ENCODE assay signal across 16 cellular contexts in genomic region chr6:15433517-15433874, GRCh38.
A peak's percentile ranks its signal among the peaks of the same experiment; 100 is the strongest.
DNase-seq lines count a peak whose midpoint lies in the region; ATAC-seq and TF ChIP-seq lines count a peak whose summit lies in the region.
"Had no signal": no experiment of that assay in that cellular context is flagged by ENCODE, and none has a peak within 500 bp of the region (broad histone marks: within the 10 kb centered on the region; RNA-seq: fewer than 3 reads in every experiment).

No MANE protein-coding gene starts in this region.

- peak overlapping the region in 2 of 3 donors; percentile 12 to 39 for H3K27ac Mint-ChIP-seq in CD4-positive, CD25-positive, alpha-beta regulatory T cell
- peak overlapping the region; percentile 81 for H3K27ac Mint-ChIP-seq in activated CD4-positive, alpha-beta memory T cell treated with anti-CD3 and anti-CD28 coated beads, Interleukin-2, amount 10 ng/mL, durations not matched to agents 7 days and 5 days
- H3K27ac Mint-ChIP-seq in glutamatergic neuron (ENCODE audit: unreplicated experiment), result peak overlapping the region; percentile 56

- no peaks in the 10 kb centered on the region for H3K27me3 Mint-ChIP-seq in CD4-positive, CD25-positive, alpha-beta regulatory T cell
- no peaks in the 10 kb centered on the region for H3K27me3 Mint-ChIP-seq in activated CD4-positive, alpha-beta memory T cell treated with anti-CD3 and anti-CD28 coated beads, Interleukin-2, amount 10 ng/mL, durations not matched to agents 7 days and 5 days
- H3K27me3 Mint-ChIP-seq in glutamatergic neuron (ENCODE audit: unreplicated experiment), result peaks cover 4% of the 10 kb centered on the region
- H3K27me3 Mint-ChIP-seq: IgD-negative memory B cell, type B pancreatic cell had no signal

- H3K4me3 ChIP-seq in A673 (ENCODE audit: low read depth, low read length, poor library complexity, severe bottlenecking), result no peak overlapping the region
- H3K4me3 ChIP-seq in CD4-positive, CD25-positive, alpha-beta regulatory T cell (ENCODE audit: low read depth, low read length), result peak overlapping the region; percentile 23
- H3K4me3 ChIP-seq: lung, sigmoid colon had no signal

- H3K4me1 ChIP-seq in A673 (ENCODE audit: insufficient read depth, low read length, poor library complexity, severe bottlenecking), result peaks cover 86% of the 10 kb centered on the region
- H3K4me1 ChIP-seq in CD4-positive, CD25-positive, alpha-beta regulatory T cell (ENCODE audit: control insufficient read depth, insufficient read depth, low read length, poor library complexity, severe bottlenecking), result peaks cover 36% of the 10 kb centered on the region

- BruUV-seq in A673 (replicated peaks; lab: Mats Ljungman, UMichigan), result no TSS peak

- H3K9me3 Mint-ChIP-seq in CD4-positive, CD25-positive, alpha-beta regulatory T cell, result no peaks in the 10 kb centered on the region
- H3K9me3 Mint-ChIP-seq in activated CD4-positive, alpha-beta memory T cell treated with anti-CD3 and anti-CD28 coated beads, Interleukin-2, amount 10 ng/mL, durations not matched to agents 7 days and 5 days, result peaks cover 2% of the 10 kb centered on the region
- peaks cover 9% of the 10 kb centered on the region for H3K9me3 Mint-ChIP-seq in glutamatergic neuron (ENCODE audit: unreplicated experiment)
- H3K9me3 Mint-ChIP-seq: IgD-negative memory B cell had no signal

- H3K9me3 ChIP-seq in A673 (ENCODE audit: low read depth, low read length, poor library complexity, severe bottlenecking), result peaks cover 7% of the 10 kb centered on the region
- no peaks in the 10 kb centered on the region for H3K9me3 ChIP-seq in CD4-positive, CD25-positive, alpha-beta regulatory T cell (ENCODE audit: control insufficient read depth in 2 of 2, low read length in 2 of 2)
- H3K9me3 ChIP-seq: BE2C, sigmoid colon had no signal

- DNase-seq in A673 (ENCODE audit: low spot score) (no peak), glutamatergic neuron (no peak), cerebellar nuclear complex (lab: John Stamatoyannopoulos, UW) (no peak)
- DNase-seq in CD4-positive, CD25-positive, alpha-beta regulatory T cell, result no peak
- no peak for DNase-seq in activated CD4-positive, alpha-beta memory T cell treated with anti-CD3 and anti-CD28 coated beads, Interleukin-2, amount 10 ng/mL, durations not matched to agents 7 days and 5 days
- DNase-seq: BE2C; H7; NCI-H1092; sigmoid colon; stimulated activated CD4-positive, alpha-beta T cell treated with anti-CD3 and anti-CD28 coated beads, Interleukin-4, amount 100 ng/mL, for 24 hours; T-helper 9 cell had no signal

- peak overlapping the region; percentile 37 for H3K27ac ChIP-seq in A673 (ENCODE audit: low read depth, low read length, poor library complexity, severe bottlenecking)
- no peak overlapping the region for H3K27ac ChIP-seq in CD4-positive, CD25-positive, alpha-beta regulatory T cell (ENCODE audit: insufficient read depth, low read length, poor library complexity, severe bottlenecking)
- H3K27ac ChIP-seq: sigmoid colon had no signal

- ATAC-seq in CD4-positive, CD25-positive, alpha-beta regulatory T cell (ENCODE audit: low read depth in 2 of 2), result no peak
- ATAC-seq in GM21360 (IDR thresholded peaks at IDR 0.05; ENCODE audit: unreplicated experiment) (no peak), HG03354 (IDR thresholded peaks at IDR 0.05; ENCODE audit: poor library complexity, severe bottlenecking, unreplicated experiment) (no peak)

- peak overlapping the region in 2 of 4 donors; percentile 32 to 41 for H3K4me3 Mint-ChIP-seq in CD4-positive, CD25-positive, alpha-beta regulatory T cell
- H3K4me3 Mint-ChIP-seq in activated CD4-positive, alpha-beta memory T cell treated with anti-CD3 and anti-CD28 coated beads, Interleukin-2, amount 10 ng/mL, durations not matched to agents 7 days and 5 days, result no peak overlapping the region
- H3K4me3 Mint-ChIP-seq in glutamatergic neuron (ENCODE audit: unreplicated experiment), result peak overlapping the region; percentile 32

- POLR2A ChIA-PET in A673 (lab: Charles Lee; ENCODE audit: low non-redundant PET), result interaction anchor here (0.6 kb wide), 1 partner anchor 1669 kb away, joined by 3 read pairs; no protein-coding TSS in a partner anchor
- POLR2A ChIA-PET in activated CD4-positive, alpha-beta memory T cell treated with anti-CD3 and anti-CD28 coated beads, Interleukin-2, amount 10 ng/mL, durations not matched to agents 7 days and 5 days (lab: Charles Lee), result interaction anchor here (1.0 to 1.1 kb wide), 2 partner anchors 30 to 185 kb away, joined by 3 to 5 read pairs; no protein-coding TSS in a partner anchor

- CTCF ChIA-PET in A673 (lab: Charles Lee), result no interaction called here
- CTCF ChIA-PET in activated CD4-positive, alpha-beta memory T cell treated with anti-CD3 and anti-CD28 coated beads, Interleukin-2, amount 10 ng/mL, durations not matched to agents 7 days and 5 days (lab: Charles Lee), result interaction anchor here (1.0 kb wide), 1 partner anchor 43 kb away, joined by 3 read pairs; no protein-coding TSS in a partner anchor

- no peaks in the 10 kb centered on the region for H3K36me3 ChIP-seq in A673 (ENCODE audit: insufficient read depth, low read length, poor library complexity, severe bottlenecking)
- H3K36me3 ChIP-seq in CD4-positive, CD25-positive, alpha-beta regulatory T cell (ENCODE audit: control insufficient read depth, insufficient read depth, low read length), result no peaks in the 10 kb centered on the region
- H3K36me3 ChIP-seq: BE2C, sigmoid colon had no signal

- H3K36me3 Mint-ChIP-seq in CD4-positive, CD25-positive, alpha-beta regulatory T cell, result no peaks in the 10 kb centered on the region
- peaks cover 15% of the 10 kb centered on the region for H3K36me3 Mint-ChIP-seq in activated CD4-positive, alpha-beta memory T cell treated with anti-CD3 and anti-CD28 coated beads, Interleukin-2, amount 10 ng/mL, durations not matched to agents 7 days and 5 days (ENCODE audit: low read depth)
- H3K36me3 Mint-ChIP-seq in glutamatergic neuron (ENCODE audit: unreplicated experiment), result no peaks in the 10 kb centered on the region
- H3K36me3 Mint-ChIP-seq: IgD-negative memory B cell had no signal

- peaks cover 20% of the 10 kb centered on the region for H3K27me3 ChIP-seq in A673 (replicated peaks; ENCODE audit: insufficient read depth, low read depth, low read length, poor library complexity)
- no peaks in the 10 kb centered on the region for H3K27me3 ChIP-seq in CD4-positive, CD25-positive, alpha-beta regulatory T cell (ENCODE audit: control insufficient read depth, insufficient read depth, low read length)
- H3K27me3 ChIP-seq: BE2C, sigmoid colon had no signal

- peaks cover 36 to 94% (median 73%) of the 10 kb centered on the region in 4 donors for H3K4me1 Mint-ChIP-seq in CD4-positive, CD25-positive, alpha-beta regulatory T cell
- peaks cover 78% of the 10 kb centered on the region for H3K4me1 Mint-ChIP-seq in activated CD4-positive, alpha-beta memory T cell treated with anti-CD3 and anti-CD28 coated beads, Interleukin-2, amount 10 ng/mL, durations not matched to agents 7 days and 5 days
- peaks cover 72% of the 10 kb centered on the region for H3K4me1 Mint-ChIP-seq in glutamatergic neuron (ENCODE audit: low read depth, unreplicated experiment)

- no peak for TF ChIP-seq CTCF in A673 (conservative IDR thresholded peaks at IDR 0.05; ENCODE audit: low read depth, low read length)
- TF ChIP-seq CTCF in glutamatergic neuron (IDR thresholded peaks at IDR 0.05; ENCODE audit: partially characterized antibody, unreplicated experiment), result no peak

- intact Hi-C loops in A673 (cut with micrococcal nuclease; ENCODE audit: unreplicated experiment), result no loop called here

Comparison
In these comparisons a context has a peak if more than half of its experiments do, and no peak if none do; other contexts are left out.
1. H3K27ac Mint-ChIP-seq: peak in every context shown above with its lines; median percentile 81 in activated CD4-positive, alpha-beta memory T cell treated with anti-CD3 and anti-CD28 coated beads, Interleukin-2, amount 10 ng/mL, durations not matched to agents 7 days and 5 days; 56 in glutamatergic neuron; 26 in CD4-positive, CD25-positive, alpha-beta regulatory T cell.